In the genomic region with DNA sequence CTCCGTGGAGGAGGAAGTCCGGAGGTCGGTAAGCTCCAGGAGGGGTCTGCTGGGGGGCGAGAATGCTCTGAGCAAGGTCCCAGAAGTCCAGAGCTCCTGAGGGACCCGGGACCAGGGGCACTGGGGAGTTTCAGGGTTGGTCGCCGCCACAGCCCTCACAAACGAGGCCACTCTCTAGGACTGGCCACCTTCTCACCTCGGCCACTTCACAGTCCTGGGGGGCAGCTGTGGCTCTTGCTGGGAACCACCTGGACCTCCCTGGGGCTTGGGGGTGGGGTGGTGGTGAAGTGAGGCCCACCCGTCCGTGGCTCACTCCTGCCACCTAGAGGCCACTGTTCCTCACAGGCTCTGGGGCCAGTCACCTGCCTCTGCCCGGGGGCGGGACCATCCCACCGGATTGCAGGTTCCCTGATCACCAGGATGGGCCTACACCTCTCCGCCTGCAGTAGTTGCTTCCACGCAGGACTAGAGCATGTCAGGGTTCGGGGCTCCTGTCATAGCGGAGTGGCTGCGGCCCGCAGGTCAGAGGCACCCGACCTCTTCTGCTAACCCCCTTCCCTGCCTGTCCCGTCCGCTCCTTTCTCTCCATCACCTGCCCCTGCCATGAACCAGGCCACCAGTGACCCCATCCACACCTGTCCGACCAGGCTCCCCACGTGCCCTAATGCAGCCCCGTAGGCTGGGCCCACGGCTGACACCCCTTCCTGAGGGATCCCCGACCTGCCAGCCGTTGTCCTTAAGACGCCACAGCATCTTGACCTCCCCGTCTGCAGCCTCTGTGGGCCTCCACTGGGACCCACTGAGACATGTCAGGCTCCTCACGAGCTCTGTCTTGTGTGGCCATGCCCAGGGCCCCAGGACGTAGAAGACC, we compare ENCODE assay signal across 8 cellular contexts. TPM values are rescaled to one million over a fixed set of nuclear protein-coding genes. Genes with fewer than 3 reads are reported as not detected.
DNase-seq lines count a peak whose midpoint lies in the region; ATAC-seq and TF ChIP-seq lines count a peak whose summit lies in the region.

No MANE protein-coding gene starts in this region.

- H3K27me3 Mint-ChIP-seq in osteocyte (ENCODE audit: unreplicated experiment), result no peaks in the 10 kb centered on the region

- WGBS in thyroid gland, 2 donors, result 40% methylated on average over 20 to 21 of the region's 33 CpGs

- no peak overlapping the region for H3K4me2 ChIP-seq in DND-41 (ENCODE audit: insufficient read depth, low read length)

- peaks cover 48% of the 10 kb centered on the region for H3K4me1 Mint-ChIP-seq in osteocyte (ENCODE audit: unreplicated experiment)

- H3K9me3 Mint-ChIP-seq in osteocyte (ENCODE audit: unreplicated experiment), result no peaks in the 10 kb centered on the region

- no peak for TF ChIP-seq POLR2A in thyroid gland (IDR thresholded peaks at IDR 0.05)

- intact Hi-C loops in thyroid gland (cut with DNase I), result no loop called here

- H3K27ac Mint-ChIP-seq in osteocyte (ENCODE audit: unreplicated experiment), result peak overlapping the region; percentile 40

- H2AFZ ChIP-seq in DND-41 (ENCODE audit: low read depth, low read length), result no peak overlapping the region

- no peaks in the 10 kb centered on the region for H3K9me3 ChIP-seq in DND-41 (ENCODE audit: insufficient read depth, low read length, severe bottlenecking)
- H3K9me3 ChIP-seq in thyroid gland, result no peaks in the 10 kb centered on the region

- no peaks in the 10 kb centered on the region for H3K36me3 Mint-ChIP-seq in osteocyte (ENCODE audit: unreplicated experiment)

- no peaks in the 10 kb centered on the region for H3K36me3 ChIP-seq in DND-41 (ENCODE audit: insufficient read depth, low read length)
- no peaks in the 10 kb centered on the region for H3K36me3 ChIP-seq in thyroid gland

- H3K27ac ChIP-seq in DND-41 (ENCODE audit: low read length), result no peak overlapping the region
- H3K27ac ChIP-seq in thyroid gland, result peak overlapping the region in 2 of 3 donors; percentile 38 to 59

- peak; percentile 85 for ATAC-seq in DND-41 (ENCODE audit: insufficient read depth, low read depth)

- no peak overlapping the region for H3K4me3 Mint-ChIP-seq in osteocyte (ENCODE audit: unreplicated experiment)

- H3K27me3 ChIP-seq in DND-41 (ENCODE audit: insufficient read depth, low read length, poor library complexity) (no peaks in the 10 kb centered on the region), thyroid gland (no peaks in the 10 kb centered on the region)

- DNase-seq in DND-41 (peak; percentile 82), HT1080 (ENCODE audit: low read depth) (peak; percentile 54), fibroblast of mammary gland (ENCODE audit: low read depth) (peak; percentile 48), osteocyte (ENCODE audit: extremely low spot score, unreplicated experiment) (peak; percentile 90), thyroid gland (peak; percentile 69 to 72), amniotic stem cell (lab: John Stamatoyannopoulos, UW) (no peak)
- peak; percentile 90 to 92 for DNase-seq in activated T-cell treated with anti-CD3 and anti-CD28 coated beads, Interleukin-2, amount 50 U/mL, for 48 hours

- H3K9ac ChIP-seq in DND-41 (ENCODE audit: low read depth, low read length), result no peak overlapping the region

- no peak overlapping the region for H3K4me3 ChIP-seq in DND-41 (ENCODE audit: low read depth in 1 of 2, low read length in 2 of 2)
- no peak overlapping the region for H3K4me3 ChIP-seq in fibroblast of mammary gland (ENCODE audit: control insufficient read depth, low read depth, low read length)
- H3K4me3 ChIP-seq in thyroid gland (replicated peaks in 1 of 3), result no peak overlapping the region

- TF ChIP-seq CTCF in DND-41 (IDR thresholded peaks at IDR 0.05; ENCODE audit: borderline replicate concordance, extremely low read depth, low read length, poor library complexity, severe bottlenecking) (peak; percentile 96), fibroblast of mammary gland (conservative IDR thresholded peaks at IDR 0.05; ENCODE audit: control insufficient read depth, insufficient read depth, low read depth, low read length) (peak; percentile 73), osteocyte (IDR thresholded peaks at IDR 0.05) (peak; percentile 90), thyroid gland (IDR thresholded peaks at IDR 0.05) (peak; percentile 47 to 86 (median 67))

- no peaks in the 10 kb centered on the region for H4K20me1 ChIP-seq in DND-41 (ENCODE audit: insufficient read depth, low read length)

- H3K79me2 ChIP-seq in DND-41 (ENCODE audit: insufficient read depth, low read length), result no peaks in the 10 kb centered on the region

- peaks cover 13% of the 10 kb centered on the region for H3K4me1 ChIP-seq in DND-41 (ENCODE audit: insufficient read depth, low read length)
- peaks cover 6 to 7% of the 10 kb centered on the region in 2 donors for H3K4me1 ChIP-seq in thyroid gland

TF ChIP-seq in PFSK-1, 5 proteins besides CTCF, POLR2A, EP300 and RAD21:
- TF ChIP-seq SIN3A (IDR thresholded peaks at IDR 0.05; ENCODE audit: borderline replicate concordance, insufficient read depth, low read length), result no peak
- no peak for TF ChIP-seq POLR2AphosphoS5 (IDR thresholded peaks at IDR 0.05; ENCODE audit: low read depth, low read length)
- no peak for TF ChIP-seq REST (IDR thresholded peaks at IDR 0.05; ENCODE audit: insufficient read depth in 1 of 2, low read depth in 2 of 2, low read length in 2 of 2)
- TF ChIP-seq FOXP2 (optimal IDR thresholded peaks at IDR 0.05; ENCODE audit: borderline replicate concordance, extremely low read depth, extremely low read length, insufficient read depth), result peak; percentile 85
- no peak for TF ChIP-seq TAF1 (IDR thresholded peaks at IDR 0.05; ENCODE audit: borderline replicate concordance, insufficient read depth, low read length)
TF ChIP-seq in PFSK-1: peak in this region for 1.

RNA-seq across cellular contexts. Expression of gene TCEA2, which starts 5.1 kb away (rescaled TPM):
- total RNA-seq in HT1080 (2014; rRNA removed; shearing (Covaris generic)), result 13.4 and 16.7 TPM in 2 replicates
- polyA plus RNA-seq in HT1080 (2015; cell fraction: cytosol; rRNA removed), result 24.0 and 26.3 TPM in 2 replicates
- 27.4 TPM in 2 replicates for polyA plus RNA-seq in HT1080 (2015; cell fraction: nucleus; rRNA removed)
- polyA plus RNA-seq in PFSK-1 (2012; ENCODE audit: insufficient read length, low read depth), result 79.7 TPM
- total RNA-seq in osteocyte (67.3 and 73.1 TPM in 2 replicates), thyroid gland (10 to 100 TPM; 20.9 to 43.1 (median 24.4) TPM)

RNA-seq across cellular contexts. Expression of gene SOX18, which starts 8.4 kb away (rescaled TPM):
- total RNA-seq in HT1080 (2014; rRNA removed; shearing (Covaris generic)), result 0.11 and 0.57 TPM in 2 replicates
- polyA plus RNA-seq in HT1080 (2015; cell fraction: cytosol; rRNA removed), result 0.42 and 0.86 TPM in 2 replicates
- polyA plus RNA-seq in HT1080 (2015; cell fraction: nucleus; rRNA removed), result 0.06 and 0.27 TPM in 2 replicates
- 13.3 TPM for polyA plus RNA-seq in PFSK-1 (2012; ENCODE audit: insufficient read length, low read depth)
- 1.2 and 2.0 TPM in 2 replicates for total RNA-seq in osteocyte
- 10 to 100 TPM in 2 of 4 donors, 1 to 10 TPM in 2; 7.5 to 16.9 (median 10.6) TPM for total RNA-seq in thyroid gland

RNA-seq across cellular contexts. Expression of gene RGS19, which starts 21.5 kb away (rescaled TPM):
- 37.1 and 37.3 TPM in 2 replicates for total RNA-seq in HT1080 (2014; rRNA removed; shearing (Covaris generic))
- polyA plus RNA-seq in HT1080 (2015; cell fraction: cytosol; rRNA removed), result 11.7 and 15.0 TPM in 2 replicates
- polyA plus RNA-seq in HT1080 (2015; cell fraction: nucleus; rRNA removed), result 5.1 and 6.6 TPM in 2 replicates
- polyA plus RNA-seq in PFSK-1 (2012; ENCODE audit: insufficient read length, low read depth), result 29.2 TPM
- 8.0 and 10.0 TPM in 2 replicates for total RNA-seq in osteocyte
- 10 to 100 TPM; 10.5 to 17.2 (median 13.4) TPM for total RNA-seq in thyroid gland

RNA-seq across cellular contexts. Expression of gene C20orf204, which starts 21.9 kb away (rescaled TPM):
- 0.42 and 0.50 TPM in 2 replicates for total RNA-seq in HT1080 (2014; rRNA removed; shearing (Covaris generic))
- polyA plus RNA-seq in HT1080 (2015; cell fraction: cytosol; rRNA removed), result 0.05 TPM in 1 of 2 replicates, not detected in the other
- 1.5 and 2.5 TPM in 2 replicates for polyA plus RNA-seq in HT1080 (2015; cell fraction: nucleus; rRNA removed)
- 0.67 TPM for polyA plus RNA-seq in PFSK-1 (2012; ENCODE audit: insufficient read length, low read depth)
- total RNA-seq in osteocyte (1.3 and 1.4 TPM in 2 replicates), thyroid gland (1 to 10 TPM in 1 of 4 donors, under 1 TPM in 3; 0.11 to 2.6 (median 0.59) TPM)

RNA-seq across cellular contexts. Expression of gene OPRL1, which starts 22.0 kb away (rescaled TPM):
- 0.33 and 0.43 TPM in 2 replicates for total RNA-seq in HT1080 (2014; rRNA removed; shearing (Covaris generic))
- polyA plus RNA-seq in HT1080 (2015; cell fraction: cytosol; rRNA removed), result 0.19 and 0.26 TPM in 2 replicates
- polyA plus RNA-seq in HT1080 (2015; cell fraction: nucleus; rRNA removed), result 0.27 and 1.0 TPM in 2 replicates
- polyA plus RNA-seq in PFSK-1 (2012; ENCODE audit: insufficient read length, low read depth), result 1.2 TPM
- 1.6 and 2.1 TPM in 2 replicates for total RNA-seq in osteocyte
- total RNA-seq in thyroid gland, result under 1 TPM; 0.54 to 0.94 (median 0.68) TPM
